8 cellular contexts compared by ENCODE assay signal in the genomic region with DNA sequence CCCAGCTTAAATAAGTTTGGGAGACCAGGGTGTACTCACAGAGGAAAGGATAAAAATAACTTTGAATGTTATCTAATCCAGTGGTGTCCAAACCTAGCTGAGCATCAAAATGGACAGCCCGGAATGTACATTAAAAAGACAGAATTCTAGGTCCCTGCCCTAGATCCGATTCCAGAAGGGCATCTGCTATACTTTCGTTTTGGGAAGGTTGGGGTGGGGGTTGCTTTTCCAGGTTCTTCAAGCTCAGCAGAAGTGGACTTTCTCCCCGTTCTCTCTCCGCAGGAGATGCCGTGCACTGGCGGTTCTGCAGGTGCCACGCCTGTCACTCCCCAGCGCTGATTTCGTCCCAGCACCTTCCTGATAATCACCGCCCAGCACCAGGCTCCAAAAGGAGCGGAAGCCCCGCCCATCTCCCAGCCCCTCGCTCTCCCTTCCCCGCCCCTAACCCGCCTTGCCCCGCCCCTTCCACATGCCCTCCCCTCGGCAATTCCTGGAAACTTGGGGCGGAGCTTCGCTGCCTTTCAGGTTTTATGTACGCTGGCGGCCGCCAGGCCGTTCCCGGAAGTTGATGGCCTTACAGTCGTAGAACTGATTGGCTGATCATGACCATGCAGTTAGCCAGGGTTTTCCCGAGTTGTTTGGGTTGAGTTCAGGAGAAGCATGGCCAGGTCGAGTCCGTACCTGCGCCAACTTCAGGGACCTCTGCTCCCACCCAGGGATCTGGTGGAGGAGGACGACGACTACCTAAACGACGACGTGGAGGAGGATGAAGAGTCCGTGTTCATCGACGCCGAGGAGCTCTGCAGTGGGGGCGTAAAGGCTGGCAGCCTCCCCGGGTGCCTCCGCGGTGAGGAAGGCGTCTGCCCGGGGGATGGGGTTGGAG. TPM values are rescaled to one million over a fixed set of nuclear protein-coding genes. Genes with fewer than 3 reads are reported as not detected.
A peak's percentile ranks its signal among the peaks of the same experiment; 100 is the strongest.
DNase-seq lines count a peak whose midpoint lies in the region; ATAC-seq and TF ChIP-seq lines count a peak whose summit lies in the region.

Gene HELB (plus strand): TSS at position 550 of the 883 bp plus-strand sequence. CDS start 111 bp downstream, at position 661.

- ATAC-seq in GM18511 (IDR thresholded peaks at IDR 0.05; ENCODE audit: unreplicated experiment) = peak; percentile 92
- peak; percentile 96 for ATAC-seq in HG03025 (IDR thresholded peaks at IDR 0.05; ENCODE audit: low FRiP score, unreplicated experiment)

- H3K27ac ChIP-seq in vagina = peak within 1 kb of the TSS; percentile 56

- TF ChIP-seq CTCF in astrocyte of the cerebellum (IDR thresholded peaks at IDR 0.05; ENCODE audit: low read depth, low read length, missing control alignments) (no peak), vagina (IDR thresholded peaks at IDR 0.05) (no peak)

- H3K4me3 ChIP-seq in astrocyte of the cerebellum (ENCODE audit: low read depth, low read length) (peak within 1 kb of the TSS; percentile 86), vagina (peak within 1 kb of the TSS; percentile 60 to 62)

- no peaks in the 10 kb centered on the region for H3K9me3 ChIP-seq in vagina

- intact Hi-C loops in vagina (cut with DNase I) = no loop called here

- in situ Hi-C loops in astrocyte of the cerebellum (cut with HindIII; ENCODE audit: low sequenced_read_pairs) = no loop called here

- DNase-seq in NCI-H2029 treated with DMSO at 0.1 percent for 48 hours (lab: John Stamatoyannopoulos, UW) (peak; percentile 86), T-helper 22 cell (ENCODE audit: low read depth) (peak; percentile 93), astrocyte of the cerebellum (ENCODE audit: low read depth) (peak; percentile 88), hepatic stellate cell (ENCODE audit: low spot score) (peak; percentile 85), putamen (ENCODE audit: low spot score) (peak; percentile 95), vagina (ENCODE audit: extremely low spot score in 2 of 2) (peak; percentile 98)

- no peaks in the 10 kb centered on the region for H3K36me3 ChIP-seq in vagina

- peaks cover 14% of the 10 kb centered on the region for H3K4me1 ChIP-seq in vagina

- no peaks in the 10 kb centered on the region for H3K27me3 ChIP-seq in vagina

- TF ChIP-seq POLR2A in vagina (IDR thresholded peaks at IDR 0.05) = peak in 1 of 2 donors; percentile 15

RNA-seq across cellular contexts. Expression of gene HELB, which starts in this region (rescaled TPM):
- total RNA-seq in vagina = 5.2 TPM

Comparison
In these comparisons a context has a peak if more than half of its experiments do, and no peak if none do; other contexts are left out.
1. Peak in every context shown above with its lines: DNase-seq, ATAC-seq, H3K4me3 ChIP-seq and H3K27ac ChIP-seq.